10 cellular contexts compared by ENCODE assay signal in genomic region chr1:156055649-156056048, GRCh38. TPM values are rescaled to one million over a fixed set of nuclear protein-coding genes. Genes with fewer than 3 reads are reported as not detected.
A peak's percentile ranks its signal among the peaks of the same experiment; 100 is the strongest.
DNase-seq lines count a peak whose midpoint lies in the region; ATAC-seq and TF ChIP-seq lines count a peak whose summit lies in the region.
"Had no signal": no experiment of that assay in that cellular context is flagged by ENCODE, and none has a peak within 500 bp of the region (broad histone marks: within the 10 kb centered on the region; RNA-seq: fewer than 3 reads in every experiment).

No MANE protein-coding gene starts in this region.

- H3K9me3 ChIP-seq in T-helper 17 cell (ENCODE audit: control insufficient read depth, low read length, poor library complexity, severe bottlenecking): no peaks in the 10 kb centered on the region

- DNase-seq in NOMO-1 (lab: John Stamatoyannopoulos, UW; ENCODE audit: unreplicated experiment in 2 of 2) (peak; percentile 12 to 63), NOMO-1 treated with dmso at 0.1 percent for 144 hours (lab: John Stamatoyannopoulos, UW; ENCODE audit: unreplicated experiment) (no peak), T-helper 17 cell (no peak), glutamatergic neuron (no peak), NCI-H2107 (lab: John Stamatoyannopoulos, UW) (no peak), dedifferentiated amniotic fluid mesenchymal stem cell (ENCODE audit: extremely low spot score) (no peak)
- no peak for DNase-seq in stimulated activated effector memory CD8-positive, alpha-beta T cell treated with anti-CD3 and anti-CD28 coated beads, Interleukin-12 subunit alpha, Interleukin-12 subunit beta, amount 100 ng/mL, for 72 hours (ENCODE audit: low spot score in 2 of 2)

- H3K27me3 Mint-ChIP-seq in T-helper 17 cell: no peaks in the 10 kb centered on the region
- H3K27me3 Mint-ChIP-seq in glutamatergic neuron (ENCODE audit: unreplicated experiment): peaks cover 13% of the 10 kb centered on the region

- ATAC-seq in T-helper 17 cell (no peak), GM21447 (IDR thresholded peaks at IDR 0.05; ENCODE audit: unreplicated experiment) (no peak)
- ATAC-seq in stimulated activated effector memory CD8-positive, alpha-beta T cell treated with anti-CD3 and anti-CD28 coated beads, Interleukin-12 subunit alpha, Interleukin-12 subunit beta, amount 100 ng/mL, for 72 hours: no peak

- H3K36me3 Mint-ChIP-seq in T-helper 17 cell (ENCODE audit: low read depth): peaks cover 3% of the 10 kb centered on the region
- no peaks in the 10 kb centered on the region for H3K36me3 Mint-ChIP-seq in glutamatergic neuron (ENCODE audit: unreplicated experiment)
- peaks cover 50% of the 10 kb centered on the region for H3K36me3 Mint-ChIP-seq in stimulated activated effector memory CD8-positive, alpha-beta T cell treated with anti-CD3 and anti-CD28 coated beads, Interleukin-12 subunit alpha, Interleukin-12 subunit beta, amount 100 ng/mL, for 72 hours

- H3K4me1 Mint-ChIP-seq in T-helper 17 cell: peaks cover 26% of the 10 kb centered on the region
- peaks cover 4% of the 10 kb centered on the region for H3K4me1 Mint-ChIP-seq in glutamatergic neuron (ENCODE audit: low read depth, unreplicated experiment)
- peaks cover 19% of the 10 kb centered on the region for H3K4me1 Mint-ChIP-seq in stimulated activated effector memory CD8-positive, alpha-beta T cell treated with anti-CD3 and anti-CD28 coated beads, Interleukin-12 subunit alpha, Interleukin-12 subunit beta, amount 100 ng/mL, for 72 hours

- no peak for TF ChIP-seq CTCF in glutamatergic neuron (IDR thresholded peaks at IDR 0.05; ENCODE audit: partially characterized antibody, unreplicated experiment)

- H3K27ac Mint-ChIP-seq in T-helper 17 cell: peak overlapping the region; percentile 19
- H3K27ac Mint-ChIP-seq in glutamatergic neuron (ENCODE audit: unreplicated experiment): peak overlapping the region; percentile 3
- H3K27ac Mint-ChIP-seq in stimulated activated effector memory CD8-positive, alpha-beta T cell treated with anti-CD3 and anti-CD28 coated beads, Interleukin-12 subunit alpha, Interleukin-12 subunit beta, amount 100 ng/mL, for 72 hours: no peak overlapping the region

- H3K4me3 Mint-ChIP-seq in T-helper 17 cell: peak overlapping the region; percentile 99
- peak overlapping the region; percentile 95 for H3K4me3 Mint-ChIP-seq in glutamatergic neuron (ENCODE audit: unreplicated experiment)
- peak overlapping the region; percentile 97 for H3K4me3 Mint-ChIP-seq in stimulated activated effector memory CD8-positive, alpha-beta T cell treated with anti-CD3 and anti-CD28 coated beads, Interleukin-12 subunit alpha, Interleukin-12 subunit beta, amount 100 ng/mL, for 72 hours

- peaks cover 9% of the 10 kb centered on the region for H3K9me3 Mint-ChIP-seq in glutamatergic neuron (ENCODE audit: unreplicated experiment)
- H3K9me3 Mint-ChIP-seq in stimulated activated effector memory CD8-positive, alpha-beta T cell treated with anti-CD3 and anti-CD28 coated beads, Interleukin-12 subunit alpha, Interleukin-12 subunit beta, amount 100 ng/mL, for 72 hours: no peaks in the 10 kb centered on the region

RNA-seq across cellular contexts. Expression of gene LAMTOR2, which starts 1.1 kb away (rescaled TPM):
- total RNA-seq in T-helper 17 cell (10 to 100 TPM; 19.4 to 21.4 TPM), glutamatergic neuron (ENCODE audit: unreplicated experiment) (47.0 TPM)

RNA-seq across cellular contexts. Expression of gene UBQLN4, which starts 2.1 kb away (rescaled TPM):
- total RNA-seq in T-helper 17 cell (10 to 100 TPM; 21.9 to 22.7 TPM), glutamatergic neuron (ENCODE audit: unreplicated experiment) (52.4 TPM)

RNA-seq across cellular contexts. Expression of gene RAB25, which starts 5.3 kb away (rescaled TPM):
- 1 to 10 TPM; 1.4 to 1.8 TPM for total RNA-seq in T-helper 17 cell
- total RNA-seq in glutamatergic neuron (ENCODE audit: unreplicated experiment): not detected
- total RNA-seq: cerebellum, subcutaneous adipose tissue had no signal

RNA-seq across cellular contexts. Expression of gene MEX3A, which starts 26.6 kb away (rescaled TPM):
- total RNA-seq in T-helper 17 cell: not detected
- total RNA-seq in glutamatergic neuron (ENCODE audit: unreplicated experiment): 114 TPM

RNA-seq across cellular contexts. Expression of gene SSR2, which starts 34.9 kb away (rescaled TPM):
- total RNA-seq in T-helper 17 cell: 100 to 1,000 TPM; 217 to 234 TPM
- total RNA-seq in glutamatergic neuron (ENCODE audit: unreplicated experiment): 199 TPM

Comparison
In these comparisons a context has a peak if more than half of its experiments do, and no peak if none do; other contexts are left out.
1. DNase-seq: peak in NOMO-1 (2 of 2); none in NOMO-1 treated with dmso at 0.1 percent for 144 hours (single experiment), T-helper 17 cell (0 of 3), glutamatergic neuron (single experiment), stimulated activated effector memory CD8-positive, alpha-beta T cell treated with anti-CD3 and anti-CD28 coated beads, Interleukin-12 subunit alpha, Interleukin-12 subunit beta, amount 100 ng/mL, for 72 hours (0 of 2), NCI-H2107 (single experiment) and dedifferentiated amniotic fluid mesenchymal stem cell (single experiment).
2. Peak in every context shown above with its lines, with median percentiles within 50 percentile points of each other: H3K4me3 Mint-ChIP-seq.